In the genomic region with DNA sequence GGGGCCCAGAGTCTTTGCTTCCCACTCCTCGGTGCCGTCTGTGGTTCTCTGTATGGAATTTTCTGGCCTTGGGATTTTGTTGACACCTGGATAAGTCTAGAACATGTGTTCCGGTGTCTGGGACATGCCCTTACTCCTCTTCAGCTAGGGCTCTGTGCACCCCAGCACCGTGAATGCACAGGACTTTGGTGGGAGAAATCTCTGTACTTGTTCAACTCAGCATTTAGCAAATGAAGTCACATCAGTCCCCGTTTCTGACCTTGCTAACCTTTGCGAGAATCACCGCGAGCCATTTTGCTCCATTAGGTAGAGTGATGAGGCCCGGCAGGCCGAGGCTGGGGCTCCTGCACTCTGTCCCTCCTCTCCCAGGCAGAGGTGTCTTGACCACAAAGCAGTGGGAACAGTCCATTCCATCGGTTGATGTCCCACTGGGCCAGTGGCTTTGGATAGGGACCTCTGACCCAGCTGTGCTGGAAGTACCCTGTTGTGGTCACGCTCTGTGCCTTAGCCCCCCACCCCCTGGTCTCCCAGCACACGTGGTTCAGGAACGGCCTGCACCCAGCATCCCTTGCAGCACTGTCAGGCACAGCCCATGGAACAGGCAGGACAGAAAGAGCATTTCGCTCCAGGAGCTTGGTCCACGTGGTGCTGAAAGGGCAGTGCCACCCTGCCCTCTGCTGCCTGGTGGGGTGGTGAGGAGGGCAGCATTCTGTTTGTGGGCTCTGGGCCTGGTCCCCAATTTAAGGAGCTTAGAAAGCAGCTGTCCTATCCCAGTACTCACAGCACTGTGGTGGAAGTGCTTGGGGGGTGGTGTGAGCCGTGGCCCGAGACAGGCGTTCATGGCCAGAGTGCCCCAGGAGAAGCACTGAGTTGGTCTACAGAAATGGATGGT, we compare ENCODE assay signal across 1 cellular context.
TF ChIP-seq lines count a peak whose summit lies in the region.

No MANE protein-coding gene starts in this region.

TF ChIP-seq in H1, 55 proteins besides CTCF, POLR2A, EP300 and RAD21:
- TF ChIP-seq, protein P1, sequence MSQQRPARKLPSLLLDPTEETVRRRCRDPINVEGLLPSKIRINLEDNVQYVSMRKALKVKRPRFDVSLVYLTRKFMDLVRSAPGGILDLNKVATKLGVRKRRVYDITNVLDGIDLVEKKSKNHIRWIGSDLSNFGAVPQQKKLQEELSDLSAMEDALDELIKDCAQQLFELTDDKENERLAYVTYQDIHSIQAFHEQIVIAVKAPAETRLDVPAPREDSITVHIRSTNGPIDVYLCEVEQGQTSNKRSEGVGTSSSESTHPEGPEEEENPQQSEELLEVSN (IDR thresholded peaks at IDR 0.05): no peak
- no peak for TF ChIP-seq CEBPB (IDR thresholded peaks at IDR 0.05; ENCODE audit: low read depth, low read length)
- TF ChIP-seq CHD2 (IDR thresholded peaks at IDR 0.05; ENCODE audit: low read length): no peak
- TF ChIP-seq SP2 (IDR thresholded peaks at IDR 0.05; ENCODE audit: low read length): no peak
- no peak for TF ChIP-seq MAFK (IDR thresholded peaks at IDR 0.05; ENCODE audit: low read depth, low read length)
- TF ChIP-seq GABPA (IDR thresholded peaks at IDR 0.05; ENCODE audit: borderline replicate concordance, insufficient read depth, low read length): no peak
- no peak for TF ChIP-seq KDM1A (IDR thresholded peaks at IDR 0.05; ENCODE audit: borderline replicate concordance, low read length)
- no peak for TF ChIP-seq BRCA1 (IDR thresholded peaks at IDR 0.05; ENCODE audit: low read depth, low read length)
- TF ChIP-seq SIRT6 (IDR thresholded peaks at IDR 0.05; ENCODE audit: low read length): no peak
